27 cellular contexts compared by ENCODE assay signal in the genomic region with DNA sequence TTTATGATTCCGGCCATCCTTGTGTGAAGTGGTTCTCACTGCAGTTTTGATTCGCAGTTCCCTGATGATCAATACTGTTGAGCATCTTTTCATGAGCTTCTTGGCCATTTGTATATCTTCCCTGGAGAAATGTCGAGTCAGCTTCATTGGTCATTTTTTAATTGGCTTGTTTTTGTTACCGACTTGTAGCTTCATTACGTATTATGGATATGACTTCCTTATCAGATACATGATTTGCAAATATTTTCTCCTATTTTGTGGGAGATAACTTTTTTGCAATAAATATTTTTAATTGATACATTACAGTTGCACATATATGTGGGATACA. TPM values are rescaled to one million over a fixed set of nuclear protein-coding genes. Genes with fewer than 3 reads are reported as not detected.
A peak's percentile ranks its signal among the peaks of the same experiment; 100 is the strongest.
DNase-seq lines count a peak whose midpoint lies in the region; ATAC-seq, FAIRE-seq and TF ChIP-seq lines count a peak whose summit lies in the region.
"Had no signal": no experiment of that assay in that cellular context is flagged by ENCODE, and none has a peak within 500 bp of the region (broad histone marks: within the 10 kb centered on the region; RNA-seq: fewer than 3 reads in every experiment).

No MANE protein-coding gene starts in this region.

- H3K27ac ChIP-seq in A549 (no peak overlapping the region), A673 (ENCODE audit: low read depth, low read length, poor library complexity, severe bottlenecking) (no peak overlapping the region)
- H3K27ac ChIP-seq: BLaER1 had no signal

- peaks cover 3% of the 10 kb centered on the region for H3K27me3 Mint-ChIP-seq in Caco-2 (ENCODE audit: insufficient read depth, unreplicated experiment)

- H3K27me3 ChIP-seq in Caco-2 (replicated peaks; ENCODE audit: control insufficient read depth, insufficient read depth, low read length): no peaks in the 10 kb centered on the region
- no peaks in the 10 kb centered on the region for H3K27me3 ChIP-seq in A673 (replicated peaks; ENCODE audit: insufficient read depth, low read depth, low read length, poor library complexity)
- H3K27me3 ChIP-seq: BE2C, BLaER1 had no signal

- no peak for TF ChIP-seq RAD21 in A549 (conservative IDR thresholded peaks at IDR 0.05 in 1 of 2, IDR thresholded peaks at IDR 0.05 in 1 of 2)

- ATAC-seq in A549: no peak
- ATAC-seq in GM19452 (IDR thresholded peaks at IDR 0.05; ENCODE audit: unreplicated experiment): no peak
- ATAC-seq: GM12878 had no signal

- no peaks in the 10 kb centered on the region for H3K4me1 Mint-ChIP-seq in Caco-2 (ENCODE audit: low read depth, unreplicated experiment)
- H3K4me1 Mint-ChIP-seq: CD14-positive monocyte; CD4-positive, alpha-beta memory T cell; CD4-positive, CD25-positive, alpha-beta regulatory T cell; CD8-positive, alpha-beta memory T cell had no signal

- no peak overlapping the region for H3K4me2 ChIP-seq in A549
- H3K4me2 ChIP-seq: BLaER1 had no signal

- CTCF ChIA-PET in A549 (lab: Yijun Ruan, JAX) (interaction anchor here (1.4 kb wide), 1 partner anchor 18 kb away, joined by 5 read pairs; no protein-coding TSS in a partner anchor), Caco-2 (lab: Charles Lee) (no interaction called here), A673 (lab: Charles Lee) (no interaction called here)

- peak overlapping the region; percentile 11 for H3K27ac Mint-ChIP-seq in Caco-2 (ENCODE audit: unreplicated experiment)
- H3K27ac Mint-ChIP-seq: CD14-positive monocyte; CD4-positive, CD25-positive, alpha-beta regulatory T cell; CD8-positive, alpha-beta memory T cell had no signal

- H3K36me3 Mint-ChIP-seq in Caco-2 (ENCODE audit: insufficient read depth, unreplicated experiment): no peaks in the 10 kb centered on the region
- H3K36me3 Mint-ChIP-seq: CD14-positive monocyte; CD4-positive, alpha-beta memory T cell; CD4-positive, CD25-positive, alpha-beta regulatory T cell had no signal

- no peak for TF ChIP-seq POLR2A in A549 (IDR thresholded peaks at IDR 0.05; ENCODE audit: low read length)

- H3K4me1 ChIP-seq in A549 (no peaks in the 10 kb centered on the region), Caco-2 (no peaks in the 10 kb centered on the region), A673 (ENCODE audit: insufficient read depth, low read length, poor library complexity, severe bottlenecking) (no peaks in the 10 kb centered on the region)
- H3K4me1 ChIP-seq: BE2C, BLaER1 had no signal

- H3K4me3 ChIP-seq in A549 (no peak overlapping the region), Caco-2 (ENCODE audit: low read depth, low read length) (no peak overlapping the region), A673 (ENCODE audit: low read depth, low read length, poor library complexity, severe bottlenecking) (no peak overlapping the region)
- H3K4me3 ChIP-seq: BLaER1, GM12878 had no signal

- BruUV-seq in Caco-2 (replicated peaks; lab: Mats Ljungman, UMichigan) (no TSS peak), A673 (replicated peaks; lab: Mats Ljungman, UMichigan) (no TSS peak)

- WGBS in A549 (ENCODE audit: missing lambda C conversion rate): 27% methylated on average over 5 of the region's 5 CpGs

- H3K4me3 Mint-ChIP-seq in Caco-2 (ENCODE audit: unreplicated experiment): no peak overlapping the region
- H3K4me3 Mint-ChIP-seq: CD14-positive monocyte; CD4-positive, alpha-beta memory T cell; CD4-positive, CD25-positive, alpha-beta regulatory T cell; CD8-positive, alpha-beta memory T cell had no signal

- H3K9me3 ChIP-seq in A549 (no peaks in the 10 kb centered on the region), Caco-2 (no peaks in the 10 kb centered on the region; the same call in 1 of the 2 replicates), A673 (ENCODE audit: low read depth, low read length, poor library complexity, severe bottlenecking) (no peaks in the 10 kb centered on the region)
- H3K9me3 ChIP-seq: BE2C, BLaER1 had no signal

- intact Hi-C loops in Caco-2 (cut with micrococcal nuclease; ENCODE audit: unreplicated experiment): no loop called here
- intact Hi-C loops in A673 (cut with micrococcal nuclease; ENCODE audit: unreplicated experiment): no loop called here

- TF ChIP-seq CTCF in A549 (IDR thresholded peaks at IDR 0.05) (no peak), Caco-2 (IDR thresholded peaks at IDR 0.05; ENCODE audit: insufficient read depth in 1 of 2, low read depth in 1 of 2, low read length in 1 of 2, severe bottlenecking in 1 of 2, unreplicated experiment in 1 of 2) (no peak), A673 (conservative IDR thresholded peaks at IDR 0.05; ENCODE audit: low read depth, low read length) (no peak)

- FAIRE-seq in A549 (lab: Jason Lieb, UNC): no peak
- FAIRE-seq: A204.1, D721Med, GM12878, GM12892, GM18507, GM19239 had no signal

- no peak for DNase-seq in A549 (ENCODE audit: low read depth in 1 of 2, low spot score in 1 of 2)
- no peak for DNase-seq in Caco-2
- peak; percentile 45 for DNase-seq in OCI-M1 (lab: John Stamatoyannopoulos, UW)
- DNase-seq in A673 (ENCODE audit: low spot score): no peak
- no peak for DNase-seq in DMS53 treated with DMSO at 0.1 percent for 48 hours (lab: John Stamatoyannopoulos, UW; ENCODE audit: unreplicated experiment)
- DNase-seq: 8988T; ACHN; BE2C; C1 segment of cervical spinal cord; Calu3; CD4-positive, alpha-beta memory T cell; CD4-positive, CD25-positive, alpha-beta regulatory T cell; CD8-positive, alpha-beta memory T cell; COR-L47; DMS79; DND-41; EL; GDM1 had no signal

- no peak for TF ChIP-seq EP300 in A549 (IDR thresholded peaks at IDR 0.05)

- H3K9me3 Mint-ChIP-seq in Caco-2 (ENCODE audit: unreplicated experiment): peaks cover 13% of the 10 kb centered on the region
- H3K9me3 Mint-ChIP-seq: CD4-positive, alpha-beta memory T cell had no signal

- POLR2A ChIA-PET in A549 (lab: Yijun Ruan, JAX): no interaction called here
- POLR2A ChIA-PET in Caco-2 (lab: Charles Lee): no interaction called here
- POLR2A ChIA-PET in A673 (lab: Charles Lee; ENCODE audit: low non-redundant PET): no interaction called here

- H3K36me3 ChIP-seq in Caco-2 (ENCODE audit: control insufficient read depth, insufficient read depth, low read length) (no peaks in the 10 kb centered on the region), A673 (ENCODE audit: insufficient read depth, low read length, poor library complexity, severe bottlenecking) (no peaks in the 10 kb centered on the region)
- H3K36me3 ChIP-seq: BE2C, BLaER1 had no signal

TF ChIP-seq in A549, 52 proteins besides CTCF, POLR2A, EP300 and RAD21:
- TF ChIP-seq NR3C1 (IDR thresholded peaks at IDR 0.05): no peak
- no peak for TF ChIP-seq CBX8 (IDR thresholded peaks at IDR 0.05)
- TF ChIP-seq MAFK (IDR thresholded peaks at IDR 0.05; ENCODE audit: partially characterized antibody): peak; percentile 59

RNA-seq across cellular contexts. Expression of gene TPK1, which starts 27.4 kb away (rescaled TPM):
- polyA plus RNA-seq in A549 (2011; rRNA removed) (2.5 and 3.2 TPM in 2 replicates), A549 (2017; fragmentation: RNase III; extraction: RNeasy Plus Mini Kit Qiagen cat#74134 plus additional on column Dnase treatment) (1.4 to 2.2 TPM (median 1.9 TPM) in 3 replicates)
- 1.9 and 2.1 TPM in 2 replicates for polyA plus RNA-seq in A549 (2012; cell fraction: cytosol; rRNA removed)
- polyA plus RNA-seq in A549 (2012; cell fraction: nucleus; rRNA removed): 0.61 and 0.70 TPM in 2 replicates
- 4.6 and 5.9 TPM in 2 replicates for polyA minus RNA-seq in A549 (2011; rRNA and poly(A)+ RNA removed)
- total RNA-seq in Caco-2 (2022) (72.0 and 86.6 TPM in 2 replicates), A673 (2021) (1.8 and 3.5 TPM in 2 replicates)

Comparison
In these comparisons a context has a peak if more than half of its experiments do, and no peak if none do; other contexts are left out.
1. RNA of gene TPK1, which starts 27.4 kb away (total RNA-seq): 72.0 to 86.6 TPM in Caco-2; 1.8 to 3.5 TPM in A673; every median in the first group is over 10 times any median in the second.